8 cellular contexts compared by ENCODE assay signal in the genomic region with DNA sequence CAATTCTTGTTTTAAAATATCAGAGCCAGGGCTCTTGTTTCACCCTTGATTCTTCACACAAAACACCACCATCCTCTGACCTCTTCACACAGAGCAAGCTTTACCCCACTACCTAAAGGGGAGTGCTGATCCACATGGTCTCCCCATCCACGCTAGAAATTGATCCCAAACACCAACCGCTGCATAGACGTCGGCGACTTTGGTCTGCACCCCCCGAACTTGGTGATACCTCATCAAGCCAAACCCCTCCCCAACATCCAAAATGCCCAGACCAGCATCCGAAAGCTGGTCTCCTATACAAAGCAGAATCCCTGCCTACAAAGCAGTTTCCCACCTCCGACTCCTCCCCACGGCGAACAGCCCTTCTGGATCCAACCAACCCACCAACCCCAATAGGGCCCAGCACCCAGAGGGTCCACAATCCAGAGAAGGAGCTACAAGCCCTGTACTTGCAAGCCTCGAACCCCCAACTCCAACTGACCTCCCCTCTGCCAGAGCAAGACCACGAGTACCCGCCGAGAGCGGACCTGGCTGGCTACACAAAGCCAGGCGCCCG. TPM values are rescaled to one million over a fixed set of nuclear protein-coding genes. Genes with fewer than 3 reads are reported as not detected.
DNase-seq lines count a peak whose midpoint lies in the region; ATAC-seq and TF ChIP-seq lines count a peak whose summit lies in the region.

No MANE protein-coding gene starts in this region.

- no peaks in the 10 kb centered on the region for H3K27me3 Mint-ChIP-seq in IgD-negative memory B cell
- no peaks in the 10 kb centered on the region for H3K27me3 Mint-ChIP-seq in chondrocyte (ENCODE audit: low read depth)
- H3K27me3 Mint-ChIP-seq in naive B cell: no peaks in the 10 kb centered on the region

- DNase-seq in chondrocyte (ENCODE audit: low spot score) (no peak), naive B cell (no peak), NCI-H2107 treated with DMSO at 0.1 percent for 48 hours (lab: John Stamatoyannopoulos, UW; ENCODE audit: unreplicated experiment) (no peak), GDM1 (lab: John Stamatoyannopoulos, UW) (no peak)

- H3K4me2 ChIP-seq in BLaER1: peak overlapping the region; percentile 92

- H3K27ac Mint-ChIP-seq in IgD-negative memory B cell: peak overlapping the region; percentile 93 to 99 (median 96)
- H3K27ac Mint-ChIP-seq in chondrocyte (ENCODE audit: unreplicated experiment): peak overlapping the region; percentile 91
- peak overlapping the region in 5 of 6 donors; percentile 44 to 98 (median 97) for H3K27ac Mint-ChIP-seq in naive B cell

- H3K4me3 ChIP-seq in BLaER1: peak overlapping the region; percentile 99

- peaks cover 61% of the 10 kb centered on the region for H3K9me3 ChIP-seq in BLaER1

- H3K4me1 Mint-ChIP-seq in IgD-negative memory B cell (peaks cover 6 to 16% (median 15%) of the 10 kb centered on the region in 3 donors), chondrocyte (ENCODE audit: low read depth) (peaks cover 39% of the 10 kb centered on the region), naive B cell (peaks cover 22 to 26% (median 26%) of the 10 kb centered on the region in 3 donors)

- H3K9me3 Mint-ChIP-seq in IgD-negative memory B cell: peaks cover 6 to 14% (median 10%) of the 10 kb centered on the region in 3 donors
- H3K9me3 Mint-ChIP-seq in chondrocyte (ENCODE audit: low read depth): peaks cover 10% of the 10 kb centered on the region
- peaks cover 8 to 40% (median 28%) of the 10 kb centered on the region in 7 donors for H3K9me3 Mint-ChIP-seq in naive B cell

- ATAC-seq in naive B cell (ENCODE audit: low read depth in 2 of 2) (no peak), GM18519 (IDR thresholded peaks at IDR 0.05; ENCODE audit: low FRiP score, unreplicated experiment) (no peak), HG03045 (IDR thresholded peaks at IDR 0.05; ENCODE audit: unreplicated experiment) (no peak)

- no peaks in the 10 kb centered on the region for H3K27me3 ChIP-seq in BLaER1

- peak overlapping the region; percentile 92 for H3K9ac ChIP-seq in BLaER1

- H4K20me1 ChIP-seq in BLaER1: peaks cover 6% of the 10 kb centered on the region; the same call in 1 of the 2 replicates

- TF ChIP-seq CTCF in chondrocyte (IDR thresholded peaks at IDR 0.05): no peak

- H3K4me1 ChIP-seq in BLaER1: peaks cover 15% of the 10 kb centered on the region

- H3K36me3 Mint-ChIP-seq in IgD-negative memory B cell (peaks cover 9% of the 10 kb centered on the region), chondrocyte (ENCODE audit: low read depth) (peaks cover 22% of the 10 kb centered on the region), naive B cell (peaks cover 15 to 32% of the 10 kb centered on the region in 2 donors)

- H3K4me3 Mint-ChIP-seq in IgD-negative memory B cell: peak overlapping the region; percentile 92 to 98 (median 94)
- peak overlapping the region; percentile 91 for H3K4me3 Mint-ChIP-seq in chondrocyte (ENCODE audit: unreplicated experiment)
- peak overlapping the region; percentile 94 to 100 (median 96) for H3K4me3 Mint-ChIP-seq in naive B cell

- H3K36me3 ChIP-seq in BLaER1: peaks cover 42% of the 10 kb centered on the region

- H3K27ac ChIP-seq in BLaER1: peak overlapping the region; percentile 94

RNA-seq across cellular contexts. Expression of a gene that starts 25.8 kb away (rescaled TPM):
- 61.3 TPM for polyA plus RNA-seq in IgD-negative memory B cell
- total RNA-seq in chondrocyte: 12.9 to 16.9 TPM (median 13.0 TPM) in 3 replicates
- polyA plus RNA-seq in naive B cell (ENCODE audit: low read depth in 6 of 6): 100 to 1,000 TPM in 1 of 6 donors, 10 to 100 TPM in 5; 60.0 to 107 (median 76.3) TPM

RNA-seq across cellular contexts. Expression of a gene that starts 48.4 kb away (rescaled TPM):
- 75.8 TPM for polyA plus RNA-seq in IgD-negative memory B cell
- not detected in 3 replicates for total RNA-seq in chondrocyte
- polyA plus RNA-seq in naive B cell (ENCODE audit: low read depth in 6 of 6): 10 to 100 TPM; 30.9 to 58.4 (median 44.4) TPM
